In genomic region chrX:132219343-132219768, GRCh38 we compare ENCODE assay signal across 8 cellular contexts. TPM values are rescaled to one million over a fixed set of nuclear protein-coding genes. Genes with fewer than 3 reads are reported as not detected.
DNase-seq lines count a peak whose midpoint lies in the region; ATAC-seq and TF ChIP-seq lines count a peak whose summit lies in the region.

Gene RAP2C (minus strand): TSS chrX:132219447. CDS start chrX:132217268, 2,179 bp downstream.

- H3K9ac ChIP-seq in HUES64 (ENCODE audit: low read depth, low read length) (peak within 1 kb of the TSS; percentile 68), PC-3 (ENCODE audit: low read length) (peak within 1 kb of the TSS; percentile 93)

- H3K36me3 ChIP-seq in HUES64 (ENCODE audit: insufficient read depth, low read length) (peaks cover 4% of the 10 kb centered on the region), PC-3 (ENCODE audit: low read depth, low read length) (no peaks in the 10 kb centered on the region), esophagus squamous epithelium (no peaks in the 10 kb centered on the region), muscle layer of duodenum (ENCODE audit: control insufficient read depth in 1 of 2, insufficient read depth in 2 of 2, low read length in 2 of 2) (no peaks in the 10 kb centered on the region)

- CTCF ChIA-PET in PC-3 (lab: Charles Lee), result interaction anchor here (0.6 to 3.4 kb wide), 6 partner anchors 48 to 378 kb away, joined by 3 to 44 read pairs (median 4); partner anchors contain the start of gene STK26

- TF ChIP-seq POLR2A in esophagus squamous epithelium (IDR thresholded peaks at IDR 0.05), result peak in 1 of 4 donors; percentile 36

- no peaks in the 10 kb centered on the region for H3F3A ChIP-seq in PC-3 (ENCODE audit: low read length, unreplicated experiment)

- ATAC-seq in GM21528 (IDR thresholded peaks at IDR 0.05; ENCODE audit: low FRiP score, unreplicated experiment) (peak; percentile 59), PC-3 (peak; percentile 56)

- peaks cover 10% of the 10 kb centered on the region for H3K36me3 Mint-ChIP-seq in stimulated activated naive CD8-positive, alpha-beta T cell treated with anti-CD3 and anti-CD28 coated beads, Interleukin-15, Interleukin-2, amounts not matched to agents 100 ng/mL and 50 ng/mL, for 24 hours (ENCODE audit: low read depth)

- peak within 1 kb of the TSS; percentile 93 for H3K4me2 ChIP-seq in PC-3 (ENCODE audit: low read length)

- intact Hi-C loops in PC-3 (cut with micrococcal nuclease) (loop anchor here (1.0 to 5.0 kb wide), 3 partner anchors 127 to 377 kb away; partner anchors contain the start of gene STK26), esophagus squamous epithelium (cut with DNase I) (no loop called here)

- POLR2A ChIA-PET in PC-3 (lab: Charles Lee; ENCODE audit: unreplicated experiment), result no interaction called here

- DNase-seq in DMS114 treated with DMSO at 0.1 percent for 48 hours (lab: John Stamatoyannopoulos, UW; ENCODE audit: unreplicated experiment) (peak; percentile 25), PC-3 (peak; percentile 78), esophagus squamous epithelium (lab: John Stamatoyannopoulos, UW) (peak; percentile 16)
- DNase-seq in activated T-cell treated with anti-CD3 and anti-CD28 coated beads, Interleukin-2, amount 50 U/mL, for 48 hours, result peak; percentile 67 to 73

- H3K27me3 ChIP-seq in HUES64 (ENCODE audit: insufficient read depth, low read length), result no peaks in the 10 kb centered on the region
- no peaks in the 10 kb centered on the region for H3K27me3 ChIP-seq in PC-3 (ENCODE audit: low read length)
- H3K27me3 ChIP-seq in esophagus squamous epithelium, result no peaks in the 10 kb centered on the region
- no peaks in the 10 kb centered on the region for H3K27me3 ChIP-seq in muscle layer of duodenum (ENCODE audit: low read depth, low read length)

- peak within 1 kb of the TSS; percentile 93 for H3K4me3 ChIP-seq in HUES64 (ENCODE audit: low read length)
- peak within 1 kb of the TSS; percentile 92 for H3K4me3 ChIP-seq in PC-3 (ENCODE audit: low read length)
- H3K4me3 ChIP-seq in esophagus squamous epithelium, result peak within 1 kb of the TSS; percentile 64 to 83 (median 77)
- H3K4me3 ChIP-seq in muscle layer of duodenum (ENCODE audit: low read depth in 1 of 2, low read length in 2 of 2), result peak within 1 kb of the TSS; percentile 72 to 76

- peaks cover 9% of the 10 kb centered on the region; the same call in 1 of the 2 replicates for H4K20me1 ChIP-seq in PC-3 (ENCODE audit: low read length)

- H3K79me2 ChIP-seq in PC-3 (ENCODE audit: low read length), result peaks cover 35% of the 10 kb centered on the region

- no TSS peak for BruUV-seq in PC-3 (replicated peaks; lab: Mats Ljungman, UMichigan)

- H3K27me3 Mint-ChIP-seq in stimulated activated naive CD8-positive, alpha-beta T cell treated with anti-CD3 and anti-CD28 coated beads, Interleukin-15, Interleukin-2, amounts not matched to agents 100 ng/mL and 50 ng/mL, for 24 hours, result no peaks in the 10 kb centered on the region

- H3K27ac Mint-ChIP-seq in stimulated activated naive CD8-positive, alpha-beta T cell treated with anti-CD3 and anti-CD28 coated beads, Interleukin-15, Interleukin-2, amounts not matched to agents 100 ng/mL and 50 ng/mL, for 24 hours, result peak within 1 kb of the TSS; percentile 91

- peak within 1 kb of the TSS; percentile 80 for H2AFZ ChIP-seq in PC-3 (ENCODE audit: low read length)

- H3K9me3 ChIP-seq in HUES64 (ENCODE audit: insufficient read depth, low read depth, low read length) (no peaks in the 10 kb centered on the region), PC-3 (ENCODE audit: low read length) (no peaks in the 10 kb centered on the region), esophagus squamous epithelium (no peaks in the 10 kb centered on the region), muscle layer of duodenum (ENCODE audit: control insufficient read depth in 1 of 2, low read length in 2 of 2) (no peaks in the 10 kb centered on the region)

- H3K9me3 Mint-ChIP-seq in stimulated activated naive CD8-positive, alpha-beta T cell treated with anti-CD3 and anti-CD28 coated beads, Interleukin-15, Interleukin-2, amounts not matched to agents 100 ng/mL and 50 ng/mL, for 24 hours, result no peaks in the 10 kb centered on the region

- H3K27ac ChIP-seq in HUES64 (ENCODE audit: low read depth, low read length) (peak within 1 kb of the TSS; percentile 74; the same call in 1 of the 2 replicates), PC-3 (ENCODE audit: low read length) (peak within 1 kb of the TSS; percentile 72), esophagus squamous epithelium (peak within 1 kb of the TSS; percentile 93 to 99 (median 98)), muscle layer of duodenum (ENCODE audit: low read length) (peak within 1 kb of the TSS; percentile 92)

- peaks cover 20% of the 10 kb centered on the region for H3K4me1 Mint-ChIP-seq in stimulated activated naive CD8-positive, alpha-beta T cell treated with anti-CD3 and anti-CD28 coated beads, Interleukin-15, Interleukin-2, amounts not matched to agents 100 ng/mL and 50 ng/mL, for 24 hours (ENCODE audit: low read depth)

- TF ChIP-seq CTCF in PC-3 (conservative IDR thresholded peaks at IDR 0.05; ENCODE audit: low read depth, low read length) (peak; percentile 72), esophagus squamous epithelium (IDR thresholded peaks at IDR 0.05) (peak in 5 of 6 experiments; percentile 43 to 60 (median 50))

- 11% methylated on average over 6 of the region's 6 CpGs for WGBS in HUES64
- 7 to 19% methylated on average over 2 to 4 of the region's 6 CpGs for WGBS in esophagus squamous epithelium, 2 donors

- H3K4me1 ChIP-seq in HUES64 (ENCODE audit: insufficient read depth, low read length), result peaks cover 8% of the 10 kb centered on the region
- H3K4me1 ChIP-seq in PC-3 (ENCODE audit: insufficient read depth, low read length), result 0 out of 2 replicates have a peak, but pooled peaks cover 19% of the 10 kb centered on the region
- H3K4me1 ChIP-seq in esophagus squamous epithelium, result peaks cover 0 to 36% (median 6%) of the 10 kb centered on the region in 3 donors
- peaks cover 0 to 18% of the 10 kb centered on the region in 2 donors for H3K4me1 ChIP-seq in muscle layer of duodenum (ENCODE audit: control insufficient read depth in 1 of 2, insufficient read depth in 2 of 2, low read length in 2 of 2)

- no peaks in the 10 kb centered on the region for H3K9me2 ChIP-seq in PC-3 (replicated peaks; ENCODE audit: low read length)

- H3K4me3 Mint-ChIP-seq in stimulated activated naive CD8-positive, alpha-beta T cell treated with anti-CD3 and anti-CD28 coated beads, Interleukin-15, Interleukin-2, amounts not matched to agents 100 ng/mL and 50 ng/mL, for 24 hours, result peak within 1 kb of the TSS; percentile 94

RNA-seq across cellular contexts. Expression of gene RAP2C, which starts in this region (rescaled TPM):
- 21.3 TPM for polyA plus RNA-seq in HUES64 (2013, experiment 1 of 2)
- polyA plus RNA-seq in HUES64 (2013, experiment 2 of 2), result 22.4 TPM
- total RNA-seq in PC-3 (2014; rRNA removed) (13.0 and 13.8 TPM in 2 replicates), esophagus squamous epithelium (10 to 100 TPM; 13.8 to 25.0 (median 19.9) TPM)

Comparison
In these comparisons a context has a peak if more than half of its experiments do, and no peak if none do; other contexts are left out.
1. Peak in every context shown above with its lines: DNase-seq, ATAC-seq, H3K4me3 ChIP-seq and H3K27ac ChIP-seq.
2. DNase-seq: peak in every context shown above with its lines; median percentile 78 in PC-3; 70 in activated T-cell treated with anti-CD3 and anti-CD28 coated beads, Interleukin-2, amount 50 U/mL, for 48 hours; 25 in DMS114 treated with DMSO at 0.1 percent for 48 hours; 16 in esophagus squamous epithelium.